Comparison of ENCODE assay signal across 27 cellular contexts in genomic region chr21:42753804-42754203, GRCh38.
"Had no signal": no experiment of that assay in that cellular context is flagged by ENCODE, and none has a peak within 500 bp of the region (broad histone marks: within the 10 kb centered on the region; RNA-seq: fewer than 3 reads in every experiment).

No MANE protein-coding gene starts in this region.

- H3K9me3 ChIP-seq: left lung, neutrophil, ovary, right atrium auricular region, right lobe of liver, stomach, testis, thyroid gland, transverse colon, upper lobe of left lung had no signal

- H3K4me1 Mint-ChIP-seq: mesothelial cell of epicardium, naive B cell had no signal

- H3K9me3 Mint-ChIP-seq: mesothelial cell of epicardium; naive B cell; natural killer cell; nephron progenitor cell; neural progenitor cell; stimulated activated naive B cell treated with anti-CD40 and anti-IgM and Interleukin-4, amounts not matched to agents 10 μg/mL and 1 μg/mL and 100 μg/mL, for 72 hours had no signal

- H3K27ac Mint-ChIP-seq: mesothelial cell of epicardium; natural killer cell; nephron progenitor cell; neural progenitor cell; progenitor cell of endocrine pancreas; stimulated activated naive B cell treated with anti-CD40 and anti-IgM and Interleukin-4, amounts not matched to agents 10 μg/mL and 1 μg/mL and 100 μg/mL, for 72 hours had no signal

- H3K27ac ChIP-seq: left lung, neural progenitor cell, neutrophil, ovary, right atrium auricular region, right lobe of liver, testis, thyroid gland, transverse colon, upper lobe of left lung had no signal

- H3K36me3 Mint-ChIP-seq: naive B cell; natural killer cell; stimulated activated naive B cell treated with anti-CD40 and anti-IgM and Interleukin-4, amounts not matched to agents 10 μg/mL and 1 μg/mL and 100 μg/mL, for 72 hours had no signal

- H3K4me1 ChIP-seq: left lung, right atrium auricular region, right lobe of liver, testis, thyroid gland had no signal

- H3K4me3 Mint-ChIP-seq: mesothelial cell of epicardium; naive B cell; natural killer cell; nephron progenitor cell; neural progenitor cell; stimulated activated naive B cell treated with anti-CD40 and anti-IgM and Interleukin-4, amounts not matched to agents 10 μg/mL and 1 μg/mL and 100 μg/mL, for 72 hours had no signal

- ATAC-seq: left colon; left lung; natural killer cell; right lobe of liver; stimulated activated naive B cell treated with anti-CD40 and anti-IgM and Interleukin-4, amounts not matched to agents 10 μg/mL and 1 μg/mL and 100 μg/mL, for 72 hours; stimulated activated naive CD8-positive, alpha-beta T cell treated with anti-CD3 and anti-CD28 coated beads, Interleukin-15, Interleukin-2, amounts not matched to agents 100 U/mL and 50 U/mL, for 24 hours had no signal

- H3K4me3 ChIP-seq: left lung, lung, neural progenitor cell, ovary, right atrium auricular region, right lobe of liver, smooth muscle cell, stomach, testis, thyroid gland, transverse colon, upper lobe of left lung had no signal

- DNase-seq: hippocampal formation; left colon; naive B cell; natural killer cell; nephron progenitor cell; occipital lobe; ovary; right lobe of liver; stimulated activated CD4-positive, alpha-beta T cell treated with anti-CD3 and anti-CD28 coated beads, Interleukin-12 subunit alpha, Interleukin-12 subunit beta, amount 100 ng/mL, for 4 hours; stimulated activated CD4-positive, alpha-beta T cell treated with anti-CD3 and anti-CD28 coated beads, Interleukin-15, amount 100 ng/mL, for 24 hours; stimulated activated CD4-positive, alpha-beta T cell treated with anti-CD3 and anti-CD28 coated beads, Interleukin-2, amount 100 ng/mL, for 24 hours; stimulated activated CD4-positive, alpha-beta T cell treated with anti-CD3 and anti-CD28 coated beads, Interleukin-4, amount 100 ng/mL, for 1 hour; stimulated activated naive B cell treated with anti-CD40 and anti-IgM and Interleukin-4, amounts not matched to agents 10 μg/mL and 1 μg/mL and 100 μg/mL, for 72 hours; stimulated activated naive CD8-positive, alpha-beta T cell treated with anti-CD3 and anti-CD28 coated beads, Interleukin-15, Interleukin-2, amounts not matched to agents 100 U/mL and 50 U/mL, for 24 hours; stomach; testis; thyroid gland; transverse colon; upper lobe of left lung had no signal

- H3K27me3 Mint-ChIP-seq: naive B cell; progenitor cell of endocrine pancreas; stimulated activated naive B cell treated with anti-CD40 and anti-IgM and Interleukin-4, amounts not matched to agents 10 μg/mL and 1 μg/mL and 100 μg/mL, for 72 hours had no signal

- H3K36me3 ChIP-seq: left lung, neural progenitor cell, neutrophil, ovary, right atrium auricular region, right lobe of liver, thyroid gland had no signal

- H3K27me3 ChIP-seq: left lung, neural progenitor cell, neutrophil, ovary, right atrium auricular region, right lobe of liver, stomach, testis, thyroid gland, transverse colon, upper lobe of left lung had no signal
